Comparison of ENCODE assay signal across 1 cellular context in genomic region chr6:100774681-100775080, GRCh38.
TF ChIP-seq lines count a peak whose summit lies in the region.

No MANE protein-coding gene starts in this region.

TF ChIP-seq in IMR-90, 13 proteins besides CTCF, POLR2A, EP300 and RAD21:
- TF ChIP-seq NFE2L2 (IDR thresholded peaks at IDR 0.05; ENCODE audit: low read depth, low read length) (no peak), MXI1 (IDR thresholded peaks at IDR 0.05; ENCODE audit: borderline replicate concordance, low read depth, low read length) (no peak), CEBPB (IDR thresholded peaks at IDR 0.05; ENCODE audit: low read depth, low read length) (no peak), BHLHE40 (IDR thresholded peaks at IDR 0.05; ENCODE audit: low read depth, low read length) (no peak), MAZ (IDR thresholded peaks at IDR 0.05; ENCODE audit: borderline replicate concordance, low read depth, low read length) (no peak), SMC3 (IDR thresholded peaks at IDR 0.05; ENCODE audit: low read depth, low read length) (no peak)
